ENCODE assay signal across 15 cellular contexts in the genomic region with DNA sequence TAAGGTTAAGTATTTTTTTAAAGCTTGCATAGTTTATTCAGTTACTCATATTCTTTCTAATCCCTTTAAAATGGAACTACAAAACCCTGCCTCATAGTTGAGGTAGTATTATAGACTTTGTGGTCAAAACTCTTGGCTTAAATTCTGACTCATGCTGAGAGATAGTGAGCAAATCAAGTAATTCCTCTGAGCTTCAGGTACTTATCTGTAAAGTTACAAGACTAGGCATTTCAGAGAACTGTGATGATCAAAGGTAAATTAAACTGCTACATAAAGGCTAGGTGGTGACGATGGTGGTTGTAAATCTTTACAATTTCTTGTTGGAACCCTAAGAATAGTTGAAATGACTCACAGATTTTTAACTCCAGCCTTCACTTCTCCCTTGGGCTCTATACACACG. TPM values are rescaled to one million over a fixed set of nuclear protein-coding genes. Genes with fewer than 3 reads are reported as not detected.
DNase-seq lines count a peak whose midpoint lies in the region; ATAC-seq and TF ChIP-seq lines count a peak whose summit lies in the region.
"Had no signal": no experiment of that assay in that cellular context is flagged by ENCODE, and none has a peak within 500 bp of the region (broad histone marks: within the 10 kb centered on the region; RNA-seq: fewer than 3 reads in every experiment).

No MANE protein-coding gene starts in this region.

- H3K27me3 ChIP-seq in PC-9 (ENCODE audit: insufficient read depth, low read depth) = no peaks in the 10 kb centered on the region
- no peaks in the 10 kb centered on the region for H3K27me3 ChIP-seq in naive thymus-derived CD4-positive, alpha-beta T cell (ENCODE audit: control insufficient read depth in 2 of 2, insufficient read depth in 2 of 2, low read length in 2 of 2)
- H3K27me3 ChIP-seq: BE2C, ovary had no signal

- H3K79me2 ChIP-seq in PC-9 (ENCODE audit: low read depth) = 0 out of 2 replicates have a peak, but pooled peaks cover 6% of the 10 kb centered on the region

- peak; percentile 59 to 70 for ATAC-seq in activated T-cell treated with anti-CD3 and anti-CD28 coated beads, Interleukin-2, amount 50 U/mL, for 72 hours (replicated peaks in 1 of 2)
- ATAC-seq in esophagus mucosa (peak; percentile 58), HG03139 (IDR thresholded peaks at IDR 0.05; ENCODE audit: unreplicated experiment) (no peak)
- ATAC-seq in naive thymus-derived CD4-positive, alpha-beta T cell = no peak

- BruUV-seq in PC-9 (replicated peaks; lab: Mats Ljungman, UMichigan) = no TSS peak

- H4K20me1 ChIP-seq in PC-9 (ENCODE audit: insufficient read depth) = no peaks in the 10 kb centered on the region

- H3K4me2 ChIP-seq in PC-9 = peak overlapping the region; percentile 38

- H3K27ac Mint-ChIP-seq in activated T-cell treated with anti-CD3 and anti-CD28 coated beads, Interleukin-2, amount 50 U/mL, for 72 hours = peak overlapping the region; percentile 73
- H3K27ac Mint-ChIP-seq in stimulated activated naive CD8-positive, alpha-beta T cell treated with anti-CD3 and anti-CD28 coated beads, Interleukin-15, Interleukin-2, amounts not matched to agents 100 ng/mL and 50 ng/mL, for 24 hours = peak overlapping the region; percentile 91
- peak overlapping the region in 2 of 9 donors; percentile 32 to 55 for H3K27ac Mint-ChIP-seq in naive thymus-derived CD4-positive, alpha-beta T cell
- H3K27ac Mint-ChIP-seq: type B pancreatic cell had no signal

- H2AFZ ChIP-seq in PC-9 = no peak overlapping the region

- no peaks in the 10 kb centered on the region; the same call in 1 of the 2 replicates for H3K9me3 ChIP-seq in PC-9 (ENCODE audit: insufficient read depth, low read depth)
- no peaks in the 10 kb centered on the region for H3K9me3 ChIP-seq in naive thymus-derived CD4-positive, alpha-beta T cell (ENCODE audit: control insufficient read depth in 2 of 3, low read length in 3 of 3)
- H3K9me3 ChIP-seq: BE2C, ovary had no signal

- no peaks in the 10 kb centered on the region for H3K9me3 Mint-ChIP-seq in activated T-cell treated with anti-CD3 and anti-CD28 coated beads, Interleukin-2, amount 50 U/mL, for 72 hours
- H3K9me3 Mint-ChIP-seq in stimulated activated naive CD8-positive, alpha-beta T cell treated with anti-CD3 and anti-CD28 coated beads, Interleukin-15, Interleukin-2, amounts not matched to agents 100 ng/mL and 50 ng/mL, for 24 hours = no peaks in the 10 kb centered on the region
- H3K9me3 Mint-ChIP-seq in naive thymus-derived CD4-positive, alpha-beta T cell = no peaks in the 10 kb centered on the region
- H3K9me3 Mint-ChIP-seq: type B pancreatic cell had no signal

- H3K9me2 ChIP-seq in PC-9 (ENCODE audit: insufficient read depth) = no peaks in the 10 kb centered on the region

- H3K36me3 Mint-ChIP-seq in activated T-cell treated with anti-CD3 and anti-CD28 coated beads, Interleukin-2, amount 50 U/mL, for 72 hours (ENCODE audit: insufficient read depth in 2 of 2) = peaks cover 0 to 3% of the 10 kb centered on the region in 2 donors
- H3K36me3 Mint-ChIP-seq in stimulated activated naive CD8-positive, alpha-beta T cell treated with anti-CD3 and anti-CD28 coated beads, Interleukin-15, Interleukin-2, amounts not matched to agents 100 ng/mL and 50 ng/mL, for 24 hours (ENCODE audit: low read depth) = no peaks in the 10 kb centered on the region
- H3K36me3 Mint-ChIP-seq in naive thymus-derived CD4-positive, alpha-beta T cell = no peaks in the 10 kb centered on the region
- H3K36me3 Mint-ChIP-seq: type B pancreatic cell had no signal

- POLR2A ChIA-PET in PC-9 (lab: Charles Lee; ENCODE audit: unreplicated experiment) = interaction anchor here (0.6 to 0.7 kb wide), 3 partner anchors 88 to 184 kb away, joined by 3 to 19 read pairs (median 10); no protein-coding TSS in a partner anchor
- POLR2A ChIA-PET in naive thymus-derived CD4-positive, alpha-beta T cell (lab: Charles Lee) = no interaction called here

- CTCF ChIA-PET in PC-9 (lab: Charles Lee) = interaction anchor here (0.6 kb wide), 1 partner anchor 56 kb away, joined by 3 read pairs; no protein-coding TSS in a partner anchor
- CTCF ChIA-PET in naive thymus-derived CD4-positive, alpha-beta T cell (lab: Charles Lee) = interaction anchor here (0.6 kb wide), 1 partner anchor 402 kb away, joined by 3 read pairs; no protein-coding TSS in a partner anchor

- peak overlapping the region; percentile 68 for H3K27ac ChIP-seq in PC-9
- H3K27ac ChIP-seq in naive thymus-derived CD4-positive, alpha-beta T cell (ENCODE audit: low read depth, low read length) = no peak overlapping the region
- H3K27ac ChIP-seq: ovary had no signal

- DNase-seq in activated T-cell treated with anti-CD3 and anti-CD28 coated beads, Interleukin-2, amount 50 U/mL, for 72 hours = no peak
- no peak for DNase-seq in activated T-cell treated with anti-CD3 and anti-CD28 coated beads, Interleukin-2, amount 50 U/mL, for 1 hour
- DNase-seq in PC-9 = peak in 1 of 2 experiments; percentile 92
- DNase-seq in naive thymus-derived CD4-positive, alpha-beta T cell = no peak
- no peak for DNase-seq in stimulated activated CD4-positive, alpha-beta T cell treated with anti-CD3 and anti-CD28 coated beads, Interleukin-4, amount 100 ng/mL, for 4 hours
- DNase-seq: activated CD4-positive, alpha-beta T cell treated with anti-CD3 and anti-CD28 coated beads for 4 hours; amygdala; BE2C; NCI-H2081 treated with DMSO at 0.1 percent for 48 hours; ovary had no signal

- no peak for TF ChIP-seq CTCF in PC-9 (conservative IDR thresholded peaks at IDR 0.05)

- intact Hi-C loops in PC-9 (cut with micrococcal nuclease; ENCODE audit: unreplicated experiment) = loop anchor here (5.0 to 10.0 kb wide), 3 partner anchors 87 to 205 kb away; partner anchors contain the start of genes NMU and SRD5A3
- intact Hi-C loops in naive thymus-derived CD4-positive, alpha-beta T cell (cut with micrococcal nuclease) = loop anchor here (5.0 to 10.0 kb wide), 8 partner anchors 58 to 1485 kb away; partner anchors contain the start of genes CHIC2 (in 1 of the 2), NOA1 (in 1 of the 2), PAICS (in 1 of the 2) and POLR2B (in 1 of the 2)

- H3K36me3 ChIP-seq in PC-9 (ENCODE audit: low read depth) = no peaks in the 10 kb centered on the region
- H3K36me3 ChIP-seq in naive thymus-derived CD4-positive, alpha-beta T cell (ENCODE audit: control insufficient read depth in 2 of 3, insufficient read depth in 3 of 3, low read length in 3 of 3) = peaks cover 0 to 10% (median 0%) of the 10 kb centered on the region in 3 experiments
- H3K36me3 ChIP-seq: BE2C, ovary had no signal

- peaks cover 18% of the 10 kb centered on the region for H3K27me3 Mint-ChIP-seq in activated T-cell treated with anti-CD3 and anti-CD28 coated beads, Interleukin-2, amount 50 U/mL, for 72 hours (ENCODE audit: low read depth)
- peaks cover 14% of the 10 kb centered on the region for H3K27me3 Mint-ChIP-seq in stimulated activated naive CD8-positive, alpha-beta T cell treated with anti-CD3 and anti-CD28 coated beads, Interleukin-15, Interleukin-2, amounts not matched to agents 100 ng/mL and 50 ng/mL, for 24 hours
- H3K27me3 Mint-ChIP-seq in naive thymus-derived CD4-positive, alpha-beta T cell = peaks cover 0 to 31% (median 1%) of the 10 kb centered on the region in 5 donors
- H3K27me3 Mint-ChIP-seq: type B pancreatic cell had no signal

- 0 out of 2 replicates have a peak overlapping the region, but pooled peaks have one; percentile 3 for H3K4me3 ChIP-seq in PC-9
- H3K4me3 ChIP-seq in naive thymus-derived CD4-positive, alpha-beta T cell (ENCODE audit: low read length) = no peak overlapping the region
- H3K4me3 ChIP-seq: ovary had no signal

- peaks cover 37% of the 10 kb centered on the region for H3F3A ChIP-seq in PC-9 (ENCODE audit: insufficient read depth, low read depth)

- H3K4me1 Mint-ChIP-seq in activated T-cell treated with anti-CD3 and anti-CD28 coated beads, Interleukin-2, amount 50 U/mL, for 72 hours (ENCODE audit: low read depth) = peaks cover 33% of the 10 kb centered on the region
- H3K4me1 Mint-ChIP-seq in stimulated activated naive CD8-positive, alpha-beta T cell treated with anti-CD3 and anti-CD28 coated beads, Interleukin-15, Interleukin-2, amounts not matched to agents 100 ng/mL and 50 ng/mL, for 24 hours (ENCODE audit: low read depth) = peaks cover 38% of the 10 kb centered on the region
- peaks cover 5 to 33% (median 21%) of the 10 kb centered on the region in 7 donors for H3K4me1 Mint-ChIP-seq in naive thymus-derived CD4-positive, alpha-beta T cell

- H3K4me1 ChIP-seq in PC-9 (replicated peaks; ENCODE audit: insufficient read depth) = peaks cover 26% of the 10 kb centered on the region
- H3K4me1 ChIP-seq in naive thymus-derived CD4-positive, alpha-beta T cell (ENCODE audit: control insufficient read depth in 2 of 2, insufficient read depth in 2 of 2, low read length in 2 of 2) = peaks cover 5 to 8% of the 10 kb centered on the region in 2 donors

- peak overlapping the region; percentile 2 to 15 for H3K4me3 Mint-ChIP-seq in activated T-cell treated with anti-CD3 and anti-CD28 coated beads, Interleukin-2, amount 50 U/mL, for 72 hours
- H3K4me3 Mint-ChIP-seq in stimulated activated naive CD8-positive, alpha-beta T cell treated with anti-CD3 and anti-CD28 coated beads, Interleukin-15, Interleukin-2, amounts not matched to agents 100 ng/mL and 50 ng/mL, for 24 hours = peak overlapping the region; percentile 33
- peak overlapping the region in 1 of 10 donors; percentile 3 for H3K4me3 Mint-ChIP-seq in naive thymus-derived CD4-positive, alpha-beta T cell

RNA-seq across cellular contexts. Expression of gene CLOCK, which starts 3.2 kb away (rescaled TPM):
- 1 to 10 TPM; 7.7 to 8.6 TPM for total RNA-seq in activated T-cell treated with anti-CD3 and anti-CD28 coated beads, Interleukin-2, amount 50 U/mL, for 72 hours
- total RNA-seq in PC-9 (2021) (13.3 and 19.4 TPM in 2 replicates), esophagus mucosa (32.9 TPM)
- total RNA-seq in naive thymus-derived CD4-positive, alpha-beta T cell = 10 to 100 TPM in 2 of 5 experiments, 1 to 10 TPM in 3; 7.9 to 12.6 (median 8.9) TPM
- 1 to 10 TPM; 4.6 to 5.0 TPM for polyA plus RNA-seq in naive thymus-derived CD4-positive, alpha-beta T cell

RNA-seq across cellular contexts. Expression of gene PDCL2, which starts 42.2 kb away (rescaled TPM):
- not detected for total RNA-seq in activated T-cell treated with anti-CD3 and anti-CD28 coated beads, Interleukin-2, amount 50 U/mL, for 72 hours
- not detected in 2 replicates for total RNA-seq in PC-9 (2021)
- 0.28 TPM for total RNA-seq in esophagus mucosa
- total RNA-seq in naive thymus-derived CD4-positive, alpha-beta T cell = not detected
- polyA plus RNA-seq in naive thymus-derived CD4-positive, alpha-beta T cell = not detected
- total RNA-seq: epithelial cell of proximal tubule, ovary had no signal
- polyA plus RNA-seq: ovary had no signal

Comparison
In these comparisons a context has a peak if more than half of its experiments do, and no peak if none do; other contexts are left out.
1. ATAC-seq: peak in activated T-cell treated with anti-CD3 and anti-CD28 coated beads, Interleukin-2, amount 50 U/mL, for 72 hours (2 of 2) and esophagus mucosa (single experiment); none in HG03139 (single experiment) and naive thymus-derived CD4-positive, alpha-beta T cell (single experiment).